In the genomic region with DNA sequence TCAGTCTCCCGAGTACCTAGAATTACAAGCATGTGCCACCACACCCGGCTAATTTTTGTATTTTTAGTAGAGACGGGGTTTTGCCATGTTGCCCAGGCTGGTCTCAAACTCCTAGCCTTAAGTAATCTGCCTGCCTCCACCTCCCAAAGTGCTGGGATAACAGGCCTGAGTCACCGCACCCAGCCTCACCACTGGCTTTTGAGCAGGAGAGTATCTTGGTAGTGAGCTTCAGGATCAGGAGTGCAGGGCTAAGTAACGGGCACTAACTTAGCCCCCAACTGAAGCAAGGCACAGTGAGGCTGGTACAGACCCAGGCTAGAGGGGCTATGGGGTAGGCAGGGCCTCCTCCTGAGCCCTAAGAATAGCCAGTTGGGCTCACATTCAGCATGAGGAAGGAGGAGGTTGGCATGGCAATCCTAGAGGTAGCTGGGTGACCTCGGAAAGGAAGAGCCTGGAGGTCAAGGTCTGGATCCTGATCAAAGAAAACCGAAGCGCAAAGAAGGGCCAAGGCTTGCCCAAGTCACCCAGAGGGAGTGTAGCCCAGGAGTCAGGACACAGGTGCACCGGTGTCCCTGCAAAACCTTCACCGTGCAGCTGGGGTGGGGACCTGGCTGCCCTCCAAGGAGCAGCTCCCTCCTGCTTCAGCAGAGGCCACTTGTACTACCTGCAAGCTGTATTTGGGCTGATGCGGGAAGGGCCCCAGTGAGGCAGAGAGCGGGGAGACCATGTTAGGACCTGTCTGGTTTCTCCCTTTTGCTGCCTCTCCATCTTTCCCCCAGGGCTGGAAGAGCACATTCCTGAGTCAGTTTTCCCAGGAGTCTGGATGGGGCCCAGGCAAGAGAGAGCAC, we compare ENCODE assay signal across 10 cellular contexts. TPM values are rescaled to one million over a fixed set of nuclear protein-coding genes. Genes with fewer than 3 reads are reported as not detected.
DNase-seq lines count a peak whose midpoint lies in the region; ATAC-seq and TF ChIP-seq lines count a peak whose summit lies in the region.
"Had no signal": no experiment of that assay in that cellular context is flagged by ENCODE, and none has a peak within 500 bp of the region (broad histone marks: within the 10 kb centered on the region; RNA-seq: fewer than 3 reads in every experiment).

No MANE protein-coding gene starts in this region.

- peaks cover 58% of the 10 kb centered on the region for H3K4me1 Mint-ChIP-seq in activated T-cell treated with anti-CD3 and anti-CD28 coated beads, Interleukin-2, amount 50 U/mL, for 4 hours (ENCODE audit: low read depth)

- ATAC-seq in activated T-cell treated with anti-CD3 and anti-CD28 coated beads, Interleukin-2, amount 50 U/mL, for 4 hours, result no peak
- no peak for ATAC-seq in HG03432 (IDR thresholded peaks at IDR 0.05; ENCODE audit: unreplicated experiment)

- TF ChIP-seq POLR2A in NB4 (IDR thresholded peaks at IDR 0.05; ENCODE audit: extremely low read depth, insufficient read length), result no peak

- H3K9me3 Mint-ChIP-seq in activated T-cell treated with anti-CD3 and anti-CD28 coated beads, Interleukin-2, amount 50 U/mL, for 4 hours, result no peaks in the 10 kb centered on the region

- DNase-seq in activated T-cell treated with anti-CD3 and anti-CD28 coated beads, Interleukin-2, amount 50 U/mL, for 1 hour, result peak; percentile 4
- no peak for DNase-seq in activated T-cell treated with anti-CD3 and anti-CD28 coated beads, Interleukin-2, amount 50 U/mL, for 4 hours
- DNase-seq in NB4 (ENCODE audit: low read depth) (peak; percentile 11), epithelial cell of esophagus (ENCODE audit: low read depth) (peak; percentile 82), COLO829 (ENCODE audit: low spot score) (no peak), GF-D8 (lab: John Stamatoyannopoulos, UW) (no peak)
- DNase-seq in stimulated activated CD8-positive, alpha-beta memory T cell treated with anti-CD3 and anti-CD28 coated beads, Interleukin-4, amount 100 ng/mL, for 48 hours, result peak; percentile 23
- DNase-seq: Kasumi-1, NCI-H2107 had no signal

- no peaks in the 10 kb centered on the region for H3K36me3 Mint-ChIP-seq in activated T-cell treated with anti-CD3 and anti-CD28 coated beads, Interleukin-2, amount 50 U/mL, for 4 hours (ENCODE audit: insufficient read depth)

- H3K4me3 Mint-ChIP-seq in activated T-cell treated with anti-CD3 and anti-CD28 coated beads, Interleukin-2, amount 50 U/mL, for 4 hours, result no peak overlapping the region

- no peak overlapping the region for H3K4me3 ChIP-seq in NB4 (ENCODE audit: low read depth, low read length)
- H3K4me3 ChIP-seq in epithelial cell of esophagus (ENCODE audit: low read length), result no peak overlapping the region

- no peaks in the 10 kb centered on the region for H3K27me3 Mint-ChIP-seq in activated T-cell treated with anti-CD3 and anti-CD28 coated beads, Interleukin-2, amount 50 U/mL, for 4 hours (ENCODE audit: low read depth)

- no peak for TF ChIP-seq CTCF in NB4 (IDR thresholded peaks at IDR 0.05; ENCODE audit: low read depth, low read length)
- no peak for TF ChIP-seq CTCF in epithelial cell of esophagus (IDR thresholded peaks at IDR 0.05; ENCODE audit: insufficient read depth, low read depth, low read length, missing control alignments)

RNA-seq across cellular contexts. Expression of a gene that starts 1.3 kb away (rescaled TPM):
- total RNA-seq in activated T-cell treated with anti-CD3 and anti-CD28 coated beads, Interleukin-2, amount 50 U/mL, for 4 hours, result 1 to 10 TPM; 1.7 to 6.7 (median 6.5) TPM

RNA-seq across cellular contexts. Expression of a gene that starts 4.8 kb away (rescaled TPM):
- total RNA-seq in activated T-cell treated with anti-CD3 and anti-CD28 coated beads, Interleukin-2, amount 50 U/mL, for 4 hours, result 1 to 10 TPM; 4.6 to 8.9 (median 6.9) TPM

RNA-seq across cellular contexts. Expression of a gene that starts 54.8 kb away (rescaled TPM):
- 1 to 10 TPM; 1.1 to 2.6 (median 1.6) TPM for total RNA-seq in activated T-cell treated with anti-CD3 and anti-CD28 coated beads, Interleukin-2, amount 50 U/mL, for 4 hours

Comparison
In these comparisons a context has a peak if more than half of its experiments do, and no peak if none do; other contexts are left out.
1. DNase-seq: peak in activated T-cell treated with anti-CD3 and anti-CD28 coated beads, Interleukin-2, amount 50 U/mL, for 1 hour (single experiment), NB4 (single experiment), epithelial cell of esophagus (single experiment) and stimulated activated CD8-positive, alpha-beta memory T cell treated with anti-CD3 and anti-CD28 coated beads, Interleukin-4, amount 100 ng/mL, for 48 hours (single experiment); none in activated T-cell treated with anti-CD3 and anti-CD28 coated beads, Interleukin-2, amount 50 U/mL, for 4 hours (single experiment), COLO829 (single experiment) and GF-D8 (single experiment).